6 cellular contexts compared by ENCODE assay signal in genomic region chr7:15995027-15995426, GRCh38.
"Had no signal": no experiment of that assay in that cellular context is flagged by ENCODE, and none has a peak within 500 bp of the region (broad histone marks: within the 10 kb centered on the region; RNA-seq: fewer than 3 reads in every experiment).

No MANE protein-coding gene starts in this region.

- H3K27me3 Mint-ChIP-seq: IgD-negative memory B cell had no signal

- H3K27ac Mint-ChIP-seq: GM23338, H9, IgD-negative memory B cell had no signal

- H2AFZ ChIP-seq: GM23338 had no signal

- H3K27ac ChIP-seq: HL-60 had no signal

- H3K4me1 Mint-ChIP-seq: GM23338, H9, IgD-negative memory B cell had no signal

- ATAC-seq: GM23338, HepG2 had no signal

- H3K4me3 ChIP-seq: GM23338 had no signal

- H3K4me2 ChIP-seq: GM23338 had no signal

- H3K4me3 Mint-ChIP-seq: GM23338, H9, IgD-negative memory B cell had no signal

- H3K36me3 Mint-ChIP-seq: IgD-negative memory B cell had no signal

- H3K9me3 Mint-ChIP-seq: GM23338, H9 had no signal

- DNase-seq: H9, HCEC 1CT had no signal
